Comparison of ENCODE assay signal across 1 cellular context in the genomic region with DNA sequence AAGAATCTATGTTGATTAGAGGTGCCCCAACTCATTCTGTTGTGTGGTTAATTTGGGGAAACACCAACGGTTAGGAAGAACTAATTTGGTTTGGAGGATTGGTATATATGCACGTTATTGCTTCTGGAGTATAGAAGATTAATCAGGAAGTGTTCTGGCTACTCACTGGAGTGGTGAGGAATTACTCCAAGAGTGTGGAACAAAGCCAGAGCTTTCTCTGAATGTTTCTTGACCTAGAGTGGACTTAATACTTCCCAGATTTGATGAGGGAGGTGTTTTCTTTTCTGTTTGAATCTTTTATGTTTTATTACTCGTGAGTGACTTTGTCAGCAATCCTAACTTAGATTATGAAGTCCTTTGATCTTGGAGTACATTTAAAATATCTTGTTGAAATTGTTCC.
TF ChIP-seq lines count a peak whose summit lies in the region.

No MANE protein-coding gene starts in this region.

TF ChIP-seq in SK-N-SH, 30 proteins besides CTCF, POLR2A, EP300 and RAD21:
- TF ChIP-seq FOXJ3 (CRISPR knock-in tag; IDR thresholded peaks at IDR 0.05), result no peak
- no peak for TF ChIP-seq YY1 (IDR thresholded peaks at IDR 0.05; ENCODE audit: low read depth)
- TF ChIP-seq FOSL2 (IDR thresholded peaks at IDR 0.05; ENCODE audit: borderline replicate concordance, low read depth), result no peak
- no peak for TF ChIP-seq RFX5 (IDR thresholded peaks at IDR 0.05; ENCODE audit: low read length)
- TF ChIP-seq FOXM1 (IDR thresholded peaks at IDR 0.05; ENCODE audit: low read depth), result no peak
- no peak for TF ChIP-seq MXI1 (IDR thresholded peaks at IDR 0.05; ENCODE audit: low read depth, low read length)
- no peak for TF ChIP-seq NRF1 (IDR thresholded peaks at IDR 0.05; ENCODE audit: low read depth, low read length)
- TF ChIP-seq RCOR1 (IDR thresholded peaks at IDR 0.05; ENCODE audit: low read length), result no peak
- no peak for TF ChIP-seq EZH2phosphoT487 (IDR thresholded peaks at IDR 0.05; ENCODE audit: borderline replicate concordance, low read depth)
- no peak for TF ChIP-seq MEF2A (IDR thresholded peaks at IDR 0.05; ENCODE audit: borderline replicate concordance, low read depth)
- no peak for TF ChIP-seq ELF1 (IDR thresholded peaks at IDR 0.05)
- TF ChIP-seq RXRA (IDR thresholded peaks at IDR 0.05; ENCODE audit: borderline replicate concordance, low read depth), result no peak
- no peak for TF ChIP-seq JUND (IDR thresholded peaks at IDR 0.05)
